ENCODE assay signal across 23 cellular contexts in genomic region chr10:25297466-25297865, GRCh38.
A peak's percentile ranks its signal among the peaks of the same experiment; 100 is the strongest.
DNase-seq lines count a peak whose midpoint lies in the region; ATAC-seq, FAIRE-seq and TF ChIP-seq lines count a peak whose summit lies in the region.
"Had no signal": no experiment of that assay in that cellular context is flagged by ENCODE, and none has a peak within 500 bp of the region (broad histone marks: within the 10 kb centered on the region; RNA-seq: fewer than 3 reads in every experiment).

No MANE protein-coding gene starts in this region.

- H3K9me3 ChIP-seq in small intestine (ENCODE audit: control insufficient read depth, low read depth) = no peaks in the 10 kb centered on the region
- no peaks in the 10 kb centered on the region for H3K9me3 ChIP-seq in osteoblast (ENCODE audit: low read depth, low read length)
- H3K9me3 ChIP-seq: A549; BLaER1 treated with 17β-estradiol and CSF1 and Interleukin-3, amounts not matched to agents 10 nM and 100 nM; Caco-2 had no signal

- H3K27me3 ChIP-seq in small intestine (ENCODE audit: control insufficient read depth in 2 of 2, insufficient read depth in 2 of 2, low read length in 2 of 2) (no peaks in the 10 kb centered on the region), osteoblast (ENCODE audit: insufficient read depth, low read length) (no peaks in the 10 kb centered on the region)
- H3K27me3 ChIP-seq: BLaER1 treated with 17β-estradiol and CSF1 and Interleukin-3, amounts not matched to agents 10 nM and 100 nM had no signal

- ATAC-seq in stimulated activated effector memory CD8-positive, alpha-beta T cell treated with anti-CD3 and anti-CD28 coated beads, Interleukin-12 subunit alpha, Interleukin-12 subunit beta, amount 100 ng/mL, for 72 hours = no peak
- ATAC-seq: A549; CD8-positive, alpha-beta T cell had no signal

- no peaks in the 10 kb centered on the region for H4K20me1 ChIP-seq in osteoblast (ENCODE audit: insufficient read depth, low read length)
- H4K20me1 ChIP-seq: BLaER1 treated with 17β-estradiol and CSF1 and Interleukin-3, amounts not matched to agents 10 nM and 100 nM had no signal

- no peak overlapping the region for H3K4me2 ChIP-seq in osteoblast (ENCODE audit: insufficient read depth, low read length)
- H3K4me2 ChIP-seq: A549; BLaER1 treated with 17β-estradiol and CSF1 and Interleukin-3, amounts not matched to agents 10 nM and 100 nM had no signal

- no peak for TF ChIP-seq CTCF in VCaP (conservative IDR thresholded peaks at IDR 0.05)
- no peak for TF ChIP-seq CTCF in osteoblast (IDR thresholded peaks at IDR 0.05; ENCODE audit: extremely low read depth, low read depth, low read length)

- H3K27ac Mint-ChIP-seq in stimulated activated effector memory CD8-positive, alpha-beta T cell treated with anti-CD3 and anti-CD28 coated beads, Interleukin-12 subunit alpha, Interleukin-12 subunit beta, amount 100 ng/mL, for 72 hours = no peak overlapping the region
- H3K27ac Mint-ChIP-seq: B cell; CD4-positive, alpha-beta T cell; CD8-positive, alpha-beta T cell had no signal

- H2AFZ ChIP-seq in osteoblast (ENCODE audit: low read length) = no peak overlapping the region

- H3K4me3 ChIP-seq in Jurkat, Clone E6-1 (ENCODE audit: low read length) = no peak overlapping the region
- H3K4me3 ChIP-seq in small intestine (ENCODE audit: low read depth in 1 of 2, low read length in 2 of 2) (no peak overlapping the region), osteoblast (ENCODE audit: insufficient read depth, low read length) (no peak overlapping the region)
- H3K4me3 ChIP-seq: A549; BLaER1 treated with 17β-estradiol and CSF1 and Interleukin-3, amounts not matched to agents 10 nM and 100 nM had no signal

- peak overlapping the region; percentile 63 for H3K27ac ChIP-seq in VCaP
- no peak overlapping the region for H3K27ac ChIP-seq in small intestine (ENCODE audit: low read depth in 1 of 2, low read length in 1 of 2)
- H3K27ac ChIP-seq in osteoblast (ENCODE audit: low read depth, low read length) = no peak overlapping the region
- H3K27ac ChIP-seq: 22Rv1; A549; BLaER1 treated with 17β-estradiol and CSF1 and Interleukin-3, amounts not matched to agents 10 nM and 100 nM; C4-2B had no signal

- no peaks in the 10 kb centered on the region for H3K4me1 Mint-ChIP-seq in stimulated activated effector memory CD8-positive, alpha-beta T cell treated with anti-CD3 and anti-CD28 coated beads, Interleukin-12 subunit alpha, Interleukin-12 subunit beta, amount 100 ng/mL, for 72 hours
- H3K4me1 Mint-ChIP-seq: B cell had no signal

- FAIRE-seq in small intestine (lab: Jason Lieb, UNC) = no peak
- FAIRE-seq: A549, D721Med, G401.6, GM12891, GM19239 had no signal

- WGBS in small intestine, 3 donors = 6 to 53% (median 20%) methylated on average over 4 of the region's 4 CpGs

- H3K4me1 ChIP-seq in small intestine (ENCODE audit: control insufficient read depth in 2 of 2, insufficient read depth in 1 of 2, low read depth in 1 of 2, low read length in 1 of 2) = no peaks in the 10 kb centered on the region
- H3K4me1 ChIP-seq in osteoblast (ENCODE audit: insufficient read depth, low read length) = no peaks in the 10 kb centered on the region
- H3K4me1 ChIP-seq: BLaER1 treated with 17β-estradiol and CSF1 and Interleukin-3, amounts not matched to agents 10 nM and 100 nM; Caco-2 had no signal

- no peaks in the 10 kb centered on the region for H3K36me3 ChIP-seq in small intestine (ENCODE audit: control insufficient read depth in 2 of 2, insufficient read depth in 2 of 2, low read length in 2 of 2)
- no peaks in the 10 kb centered on the region for H3K36me3 ChIP-seq in osteoblast (ENCODE audit: insufficient read depth, low read length)
- H3K36me3 ChIP-seq: BLaER1 treated with 17β-estradiol and CSF1 and Interleukin-3, amounts not matched to agents 10 nM and 100 nM had no signal

- peaks cover 2% of the 10 kb centered on the region for H3K9me3 Mint-ChIP-seq in stimulated activated effector memory CD8-positive, alpha-beta T cell treated with anti-CD3 and anti-CD28 coated beads, Interleukin-12 subunit alpha, Interleukin-12 subunit beta, amount 100 ng/mL, for 72 hours

- no peaks in the 10 kb centered on the region for H3K79me2 ChIP-seq in osteoblast (ENCODE audit: insufficient read depth, low read length)

- no peaks in the 10 kb centered on the region for H3K36me3 Mint-ChIP-seq in stimulated activated effector memory CD8-positive, alpha-beta T cell treated with anti-CD3 and anti-CD28 coated beads, Interleukin-12 subunit alpha, Interleukin-12 subunit beta, amount 100 ng/mL, for 72 hours
- H3K36me3 Mint-ChIP-seq: CD8-positive, alpha-beta T cell had no signal

- peak; percentile 77 for DNase-seq in Jurkat, Clone E6-1 (ENCODE audit: low read depth, low spot score)
- peak; percentile 30 for DNase-seq in NCI-H146 treated with DMSO at 0.1 percent for 48 hours (lab: John Stamatoyannopoulos, UW; ENCODE audit: unreplicated experiment)
- peak; percentile 69 for DNase-seq in small intestine
- DNase-seq in stimulated activated effector memory CD8-positive, alpha-beta T cell treated with anti-CD3 and anti-CD28 coated beads, Interleukin-12 subunit alpha, Interleukin-12 subunit beta, amount 100 ng/mL, for 72 hours (ENCODE audit: low spot score in 2 of 2) = no peak
- no peak for DNase-seq in NCI-H2227 (lab: John Stamatoyannopoulos, UW; ENCODE audit: unreplicated experiment)
- no peak for DNase-seq in osteoblast (ENCODE audit: insufficient read length, low spot score, missing footprints)
- DNase-seq: AML-193; Caco-2; Calu3; CD4-positive, alpha-beta T cell; CD8-positive, alpha-beta T cell; DMS79 treated with DMSO at 0.1 percent for 48 hours; GF-D8 had no signal

- H3K4me3 Mint-ChIP-seq in stimulated activated effector memory CD8-positive, alpha-beta T cell treated with anti-CD3 and anti-CD28 coated beads, Interleukin-12 subunit alpha, Interleukin-12 subunit beta, amount 100 ng/mL, for 72 hours = no peak overlapping the region
- H3K4me3 Mint-ChIP-seq: B cell; CD4-positive, alpha-beta T cell; CD8-positive, alpha-beta T cell had no signal

Comparison
In these comparisons a context has a peak if more than half of its experiments do, and no peak if none do; other contexts are left out.
1. DNase-seq: peak in Jurkat, Clone E6-1 (single experiment), NCI-H146 treated with DMSO at 0.1 percent for 48 hours (single experiment) and small intestine (single experiment); none in stimulated activated effector memory CD8-positive, alpha-beta T cell treated with anti-CD3 and anti-CD28 coated beads, Interleukin-12 subunit alpha, Interleukin-12 subunit beta, amount 100 ng/mL, for 72 hours (0 of 2), NCI-H2227 (single experiment) and osteoblast (single experiment).